In genomic region chr2:103868394-103868793, GRCh38 we compare ENCODE assay signal across 10 cellular contexts.
"Had no signal": no experiment of that assay in that cellular context is flagged by ENCODE, and none has a peak within 500 bp of the region (broad histone marks: within the 10 kb centered on the region; RNA-seq: fewer than 3 reads in every experiment).

No MANE protein-coding gene starts in this region.

- ATAC-seq: HCT116, HepG2, K562 had no signal

- H3K27ac ChIP-seq: GM23248, HL-60 had no signal

- H3K4me3 ChIP-seq: GM23248, HAP-1, K562 had no signal

- H3K9me3 ChIP-seq: HAP-1 had no signal

- H3K4me1 ChIP-seq: HAP-1 had no signal

- H3K36me3 ChIP-seq: HAP-1 had no signal

- DNase-seq: GM23248, GOT3, H7, HFFc6, KG1 had no signal
